1 cellular context compared by ENCODE assay signal in genomic region chr15:77070180-77070499, GRCh38.
TF ChIP-seq lines count a peak whose summit lies in the region.

No MANE protein-coding gene starts in this region.

TF ChIP-seq in K562, 482 proteins besides CTCF, POLR2A, EP300 and RAD21 (continued from another document):
- no peak for TF ChIP-seq ESRRA (IDR thresholded peaks at IDR 0.05; ENCODE audit: borderline replicate concordance, low read depth)
- no peak for TF ChIP-seq TEAD1 (CRISPR knock-in tag; IDR thresholded peaks at IDR 0.05)
- no peak for TF ChIP-seq L3MBTL2 (IDR thresholded peaks at IDR 0.05)
- TF ChIP-seq, protein P1, sequence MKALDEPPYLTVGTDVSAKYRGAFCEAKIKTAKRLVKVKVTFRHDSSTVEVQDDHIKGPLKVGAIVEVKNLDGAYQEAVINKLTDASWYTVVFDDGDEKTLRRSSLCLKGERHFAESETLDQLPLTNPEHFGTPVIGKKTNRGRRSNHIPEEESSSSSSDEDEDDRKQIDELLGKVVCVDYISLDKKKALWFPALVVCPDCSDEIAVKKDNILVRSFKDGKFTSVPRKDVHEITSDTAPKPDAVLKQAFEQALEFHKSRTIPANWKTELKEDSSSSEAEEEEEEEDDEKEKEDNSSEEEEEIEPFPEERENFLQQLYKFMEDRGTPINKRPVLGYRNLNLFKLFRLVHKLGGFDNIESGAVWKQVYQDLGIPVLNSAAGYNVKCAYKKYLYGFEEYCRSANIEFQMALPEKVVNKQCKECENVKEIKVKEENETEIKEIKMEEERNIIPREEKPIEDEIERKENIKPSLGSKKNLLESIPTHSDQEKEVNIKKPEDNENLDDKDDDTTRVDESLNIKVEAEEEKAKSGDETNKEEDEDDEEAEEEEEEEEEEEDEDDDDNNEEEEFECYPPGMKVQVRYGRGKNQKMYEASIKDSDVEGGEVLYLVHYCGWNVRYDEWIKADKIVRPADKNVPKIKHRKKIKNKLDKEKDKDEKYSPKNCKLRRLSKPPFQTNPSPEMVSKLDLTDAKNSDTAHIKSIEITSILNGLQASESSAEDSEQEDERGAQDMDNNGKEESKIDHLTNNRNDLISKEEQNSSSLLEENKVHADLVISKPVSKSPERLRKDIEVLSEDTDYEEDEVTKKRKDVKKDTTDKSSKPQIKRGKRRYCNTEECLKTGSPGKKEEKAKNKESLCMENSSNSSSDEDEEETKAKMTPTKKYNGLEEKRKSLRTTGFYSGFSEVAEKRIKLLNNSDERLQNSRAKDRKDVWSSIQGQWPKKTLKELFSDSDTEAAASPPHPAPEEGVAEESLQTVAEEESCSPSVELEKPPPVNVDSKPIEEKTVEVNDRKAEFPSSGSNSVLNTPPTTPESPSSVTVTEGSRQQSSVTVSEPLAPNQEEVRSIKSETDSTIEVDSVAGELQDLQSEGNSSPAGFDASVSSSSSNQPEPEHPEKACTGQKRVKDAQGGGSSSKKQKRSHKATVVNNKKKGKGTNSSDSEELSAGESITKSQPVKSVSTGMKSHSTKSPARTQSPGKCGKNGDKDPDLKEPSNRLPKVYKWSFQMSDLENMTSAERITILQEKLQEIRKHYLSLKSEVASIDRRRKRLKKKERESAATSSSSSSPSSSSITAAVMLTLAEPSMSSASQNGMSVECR (CRISPR knock-in tag; IDR thresholded peaks at IDR 0.05) = 0 out of 2 replicates have a peak, but pooled peaks have one; percentile 4
- TF ChIP-seq CSDE1 (IDR thresholded peaks at IDR 0.05) = no peak; a peak in 1 of 4 replicates
- TF ChIP-seq ARID2 (IDR thresholded peaks at IDR 0.05) = no peak
- peak; percentile 8 for TF ChIP-seq HMGN3 (IDR thresholded peaks at IDR 0.05; ENCODE audit: borderline replicate concordance, extremely low read depth, insufficient read length, low read depth, low read length)
- no peak for TF ChIP-seq TRIM25 (IDR thresholded peaks at IDR 0.05; ENCODE audit: borderline replicate concordance)
- TF ChIP-seq FOXA3 (CRISPR knock-in tag; conservative IDR thresholded peaks at IDR 0.05 in 1 of 2, IDR thresholded peaks at IDR 0.05 in 1 of 2) = 0 out of 4 replicates have a peak, but pooled peaks of 1 of the 2 experiments have one; percentile 29
- TF ChIP-seq TRIM28 (IDR thresholded peaks at IDR 0.05) = no peak
- TF ChIP-seq ZNF766 (CRISPR knock-in tag; conservative IDR thresholded peaks at IDR 0.05) = peak; percentile 50; the same call in 1 of the 2 replicates
- no peak for TF ChIP-seq MCM2 (IDR thresholded peaks at IDR 0.05; ENCODE audit: low read depth)
- no peak for TF ChIP-seq ZNF224 (CRISPR knock-in tag; IDR thresholded peaks at IDR 0.05)
- TF ChIP-seq DACH1 (IDR thresholded peaks at IDR 0.05; ENCODE audit: partially characterized antibody) = no peak
- no peak for TF ChIP-seq CXXC5 (CRISPR knock-in tag; IDR thresholded peaks at IDR 0.05)
- no peak for TF ChIP-seq RHOXF2B (CRISPR knock-in tag; conservative IDR thresholded peaks at IDR 0.05)
